8 cellular contexts compared by ENCODE assay signal in genomic region chr5:53109041-53109435, GRCh38. TPM values are rescaled to one million over a fixed set of nuclear protein-coding genes. Genes with fewer than 3 reads are reported as not detected.
DNase-seq lines count a peak whose midpoint lies in the region; ATAC-seq, FAIRE-seq and TF ChIP-seq lines count a peak whose summit lies in the region.

No MANE protein-coding gene starts in this region.

- no peaks in the 10 kb centered on the region; the same call in 1 of the 2 replicates for H3K79me1 ChIP-seq in H1 (ENCODE audit: low read depth, low read length)

- no peak for TF ChIP-seq RAD21 in H1 (IDR thresholded peaks at IDR 0.05 in 1 of 2, conservative IDR thresholded peaks at IDR 0.05 in 1 of 2; ENCODE audit: low read depth in 2 of 2, low read length in 2 of 2)

- TF ChIP-seq CTCF in cardiac muscle cell (IDR thresholded peaks at IDR 0.05; ENCODE audit: low read depth, low read length) (no peak), H1 (IDR thresholded peaks at IDR 0.05; ENCODE audit: control extremely low read depth in 1 of 3, insufficient read depth in 1 of 3, low read depth in 1 of 3, low read length in 3 of 3) (no peak)

- H3K36me3 ChIP-seq in cardiac muscle cell, result no peaks in the 10 kb centered on the region
- H3K36me3 ChIP-seq in H1 (ENCODE audit: control insufficient read depth in 2 of 4, insufficient read depth in 4 of 4, low read length in 3 of 4), result no peaks in the 10 kb centered on the region

- peak overlapping the region; percentile 95 to 98 (median 96) for H3K4me3 Mint-ChIP-seq in naive B cell

- H3K4me3 ChIP-seq in cardiac muscle cell, result peak overlapping the region; percentile 65
- peak overlapping the region; percentile 61 to 86 (median 70); a peak in 7 of 8 replicates for H3K4me3 ChIP-seq in H1 (ENCODE audit: extremely low read depth in 1 of 4, insufficient read depth in 2 of 4, low read depth in 3 of 4, low read length in 4 of 4)

- no peak overlapping the region for H2BK120ac ChIP-seq in H1 (replicated peaks; ENCODE audit: low read depth, low read length)

- H3K36me3 Mint-ChIP-seq in naive B cell, result peaks cover 0 to 9% of the 10 kb centered on the region in 2 donors

- peak overlapping the region; percentile 87; the same call in 1 of the 2 replicates for H2AFZ ChIP-seq in H1 (ENCODE audit: low read length)

- H3K27me3 ChIP-seq in cardiac muscle cell, result no peaks in the 10 kb centered on the region
- no peaks in the 10 kb centered on the region for H3K27me3 ChIP-seq in H1 (replicated peaks in 1 of 4; ENCODE audit: control insufficient read depth in 3 of 4, extremely low read depth in 1 of 4, insufficient read depth in 3 of 4, low read length in 3 of 4)

- peaks cover 27 to 37% (median 31%) of the 10 kb centered on the region in 3 donors for H3K4me1 Mint-ChIP-seq in naive B cell

- peaks cover 7% of the 10 kb centered on the region; the same call in 1 of the 2 replicates for H3K23me2 ChIP-seq in H1 (ENCODE audit: low read depth, low read length)

- H4K8ac ChIP-seq in H1 (ENCODE audit: extremely low read depth, insufficient read depth, low read length), result no peak overlapping the region

- H3K79me2 ChIP-seq in H1 (ENCODE audit: control insufficient read depth in 1 of 2, insufficient read depth in 2 of 2, low read length in 2 of 2), result no peaks in the 10 kb centered on the region

- no peak overlapping the region for H2BK15ac ChIP-seq in H1 (ENCODE audit: low read length)

- TF ChIP-seq EP300 in H1 (IDR thresholded peaks at IDR 0.05; ENCODE audit: borderline replicate concordance in 1 of 2, low read depth in 2 of 2, low read length in 2 of 2), result no peak

- peak in 1 of 2 donors; percentile 14 for DNase-seq in cardiac muscle cell (ENCODE audit: low read depth in 1 of 2, low spot score in 1 of 2)
- no peak for DNase-seq in Right ventricle myocardium inferior (ENCODE audit: missing footprints)
- peak; percentile 55 for DNase-seq in RKO (ENCODE audit: low spot score)
- DNase-seq in H1 (ENCODE audit: low read depth in 1 of 2, low spot score in 2 of 2), result no peak
- DNase-seq in naive B cell, result no peak
- DNase-seq in DMS79 (lab: John Stamatoyannopoulos, UW), result no peak
- no peak for DNase-seq in EL

- H3K18ac ChIP-seq in H1 (ENCODE audit: extremely low read depth, low read length), result no peak overlapping the region

- peak overlapping the region; percentile 85 to 94 for H3K4me2 ChIP-seq in H1 (ENCODE audit: insufficient read depth in 1 of 2, low read depth in 2 of 2, low read length in 2 of 2)

- H4K5ac ChIP-seq in H1 (ENCODE audit: insufficient read length, low read depth, low read length), result no peak overlapping the region

- peak overlapping the region; percentile 67 to 94 (median 88) for H3K27ac Mint-ChIP-seq in naive B cell

- H4K20me1 ChIP-seq in H1 (replicated peaks in 1 of 2; ENCODE audit: control insufficient read depth in 1 of 2, insufficient read depth in 2 of 2, low read length in 2 of 2), result no peaks in the 10 kb centered on the region

- FAIRE-seq in H1 (lab: Jason Lieb, UNC), result no peak

- intact Hi-C loops in Right ventricle myocardium inferior (cut with DNase I), result loop anchor here (10.0 kb wide), 1 partner anchor 314 kb away; no protein-coding TSS in a partner anchor

- TF ChIP-seq POLR2A in H1 (IDR thresholded peaks at IDR 0.05; ENCODE audit: control extremely low read depth in 1 of 2, low read depth in 2 of 2, low read length in 2 of 2), result no peak

- H3K4me1 ChIP-seq in cardiac muscle cell (ENCODE audit: low read depth) (peaks cover 4% of the 10 kb centered on the region), H1 (replicated peaks in 1 of 4; ENCODE audit: control insufficient read depth in 3 of 4, insufficient read depth in 4 of 4, low read length in 3 of 4) (peaks cover 0 to 5% (median 0%) of the 10 kb centered on the region in 4 experiments; a peak in 4 of 7 replicates)

- no peak overlapping the region for H2BK12ac ChIP-seq in H1 (ENCODE audit: low read depth, low read length)

- no peak overlapping the region for H3K56ac ChIP-seq in H1 (replicated peaks; ENCODE audit: insufficient read length, low read depth, low read length)

- H3K27ac ChIP-seq in cardiac muscle cell (no peak overlapping the region), H1 (ENCODE audit: low read depth, low read length) (no peak overlapping the region)

- H3K27me3 Mint-ChIP-seq in naive B cell, result no peaks in the 10 kb centered on the region

- WGBS in H1 (ENCODE audit: extremely low coverage in 1 of 2, insufficient coverage in 1 of 2, insufficient read length in 1 of 2, insufficient replicate concordance in 2 of 2, low coverage in 1 of 2, low lambda C conversion rate in 2 of 2, missing lambda C conversion rate in 1 of 2), 2 experiments, result 25% methylated on average over 10 of the region's 10 CpGs; no CpG with 5 or more reads in 1 of the 2 experiments

- no peak overlapping the region for H3K23ac ChIP-seq in H1 (ENCODE audit: insufficient read length)

- H2AK5ac ChIP-seq in H1 (ENCODE audit: low read depth, low read length), result no peak overlapping the region

- CTCF ChIA-PET in H1 (lab: Charles Lee; ENCODE audit: partially characterized antibody), result interaction anchor here (1.5 kb wide), 2 partner anchors 14 to 160 kb away, joined by 4 to 6 read pairs; no protein-coding TSS in a partner anchor

- no peaks in the 10 kb centered on the region for H3K9me3 Mint-ChIP-seq in naive B cell

- no peak overlapping the region for H3K14ac ChIP-seq in H1 (ENCODE audit: insufficient read length)

- no peak overlapping the region for H2BK5ac ChIP-seq in H1 (ENCODE audit: low read depth, low read length)

- H3K9me3 ChIP-seq in cardiac muscle cell (ENCODE audit: low read depth), result no peaks in the 10 kb centered on the region
- H3K9me3 ChIP-seq in H1 (ENCODE audit: insufficient read depth in 2 of 2, low read depth in 1 of 2, low read length in 1 of 2), result no peaks in the 10 kb centered on the region

- POLR2A ChIA-PET in H1 (lab: Charles Lee; ENCODE audit: partially characterized antibody), result interaction anchor here (0.8 kb wide), 1 partner anchor 317 kb away, joined by 3 read pairs; no protein-coding TSS in a partner anchor

- H2BK20ac ChIP-seq in H1 (ENCODE audit: low read length), result no peak overlapping the region

- no peak overlapping the region for H3K9ac ChIP-seq in H1 (replicated peaks in 1 of 4; ENCODE audit: extremely low read depth in 1 of 4, low read depth in 3 of 4, low read length in 3 of 4)

- no peak for ATAC-seq in Right ventricle myocardium inferior
- ATAC-seq in HG03060 (IDR thresholded peaks at IDR 0.05; ENCODE audit: low read depth, unreplicated experiment), result peak; percentile 12
- ATAC-seq in naive B cell (ENCODE audit: low read depth in 2 of 2), result peak; percentile 2 to 3

- no peak overlapping the region for H3K4ac ChIP-seq in H1 (replicated peaks; ENCODE audit: insufficient read length, low read depth, low read length)

- no peak overlapping the region for H4K91ac ChIP-seq in H1 (replicated peaks; ENCODE audit: insufficient read length, low read length)

TF ChIP-seq in H1, 55 proteins besides CTCF, POLR2A, EP300 and RAD21:
- no peak for TF ChIP-seq SP1 (IDR thresholded peaks at IDR 0.05; ENCODE audit: low read depth, low read length)
- peak; percentile 49 for TF ChIP-seq SAP30 (IDR thresholded peaks at IDR 0.05; ENCODE audit: insufficient read depth, insufficient replicate concordance, low read length)
- TF ChIP-seq EGR1 (IDR thresholded peaks at IDR 0.05; ENCODE audit: borderline replicate concordance, low read depth, low read length), result no peak

RNA-seq across cellular contexts. Expression of gene MOCS2, which starts 0.5 kb away (rescaled TPM):
- total RNA-seq in cardiac muscle cell (53.5 and 61.7 TPM in 2 replicates), Right ventricle myocardium inferior (93.6 TPM)
- polyA plus RNA-seq in cardiac muscle cell (79.3 and 113 TPM in 2 replicates), H1 (2011; rRNA removed) (3.3 and 6.7 TPM in 2 replicates), naive B cell (ENCODE audit: low read depth in 6 of 6) (10 to 100 TPM; 32.2 to 44.9 (median 39.6) TPM)
- total RNA-seq in H1 (2021; fragmentation: NEBNext Ultra II Directional; extraction: Animal tissue kit (Norgen Biotek cat#: 25700)), result 15.5 and 16.1 TPM in 2 replicates
- 10.5 TPM for polyA plus RNA-seq in H1 (2011; cell fraction: cytosol; rRNA removed)
- 1.8 TPM for polyA plus RNA-seq in H1 (2011; cell fraction: nucleus; rRNA removed)
- 10.4 to 19.2 TPM (median 11.1 TPM) in 4 replicates for polyA plus RNA-seq in H1 (2012, experiment 1 of 2)
- polyA plus RNA-seq in H1 (2012, experiment 2 of 2), result 2.8 TPM
- polyA plus RNA-seq in H1 (2013, experiment 1 of 2), result 11.4 TPM
- polyA plus RNA-seq in H1 (2013, experiment 2 of 2), result 12.4 TPM
- polyA minus RNA-seq in H1 (2011; rRNA and poly(A)+ RNA removed), result 5.0 TPM in 2 replicates
- polyA minus RNA-seq in H1 (2011; cell fraction: cytosol; rRNA and poly(A)+ RNA removed), result 2.5 TPM
- polyA minus RNA-seq in H1 (2011; cell fraction: nucleus; rRNA and poly(A)+ RNA removed), result 7.3 TPM
